Comparison of ENCODE assay signal across 26 cellular contexts in the genomic region with DNA sequence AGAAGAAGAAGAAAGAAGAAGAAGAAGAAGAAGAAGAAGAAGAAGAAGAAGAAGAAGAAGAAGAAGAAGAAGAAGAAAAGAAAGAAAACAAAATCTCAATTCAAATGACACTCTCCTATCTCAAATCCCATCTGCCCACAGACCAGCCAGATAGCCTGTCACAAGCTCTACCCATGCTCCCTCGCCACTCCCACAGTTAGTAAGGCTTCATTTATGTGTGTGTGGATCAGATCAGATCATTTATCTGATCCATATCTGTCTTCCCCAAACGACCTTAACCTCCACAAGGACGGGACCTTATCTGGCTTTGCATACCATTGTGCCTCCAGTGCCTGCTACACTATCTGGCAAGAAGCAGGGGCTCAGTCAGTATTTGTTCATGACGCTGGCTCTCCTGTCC.
"Had no signal": no experiment of that assay in that cellular context is flagged by ENCODE, and none has a peak within 500 bp of the region (broad histone marks: within the 10 kb centered on the region; RNA-seq: fewer than 3 reads in every experiment).

No MANE protein-coding gene starts in this region.

- H3K4me3 Mint-ChIP-seq: activated B cell treated with CpG ODN at 0.5 μM for 24 hours; activated CD8-positive, alpha-beta memory T cell treated with anti-CD3 and anti-CD28 coated beads, Interleukin-2, amount 10 ng/mL, durations not matched to agents 7 days and 5 days; activated CD8-positive, alpha-beta T cell treated with anti-CD3 and anti-CD28 coated beads, Interleukin-2, amount 10 ng/mL, durations not matched to agents 7 days and 5 days; activated T-cell treated with anti-CD3 and anti-CD28 coated beads, Interleukin-2, amount 50 U/mL, for 72 hours; brain; effector memory CD8-positive, alpha-beta T cell; naive thymus-derived CD8-positive, alpha-beta T cell; neural progenitor cell; stimulated activated memory B cell treated with anti-CD40 and anti-IgM and Interleukin-4, amounts not matched to agents 10 μg/mL and 1 μg/mL and 100 μg/mL, for 72 hours; T-helper 17 cell had no signal

- H3K9me3 Mint-ChIP-seq: activated naive CD4-positive, alpha-beta T cell treated with anti-CD3 and anti-CD28 coated beads, Interleukin-2, amount 50 U/mL, for 72 hours; activated T-cell treated with anti-CD3 and anti-CD28 coated beads, Interleukin-2, amount 50 U/mL, for 72 hours; effector memory CD8-positive, alpha-beta T cell; naive thymus-derived CD8-positive, alpha-beta T cell; stimulated activated memory B cell treated with anti-CD40 and anti-IgM and Interleukin-4, amounts not matched to agents 10 μg/mL and 1 μg/mL and 100 μg/mL, for 72 hours had no signal

- ATAC-seq: activated CD8-positive, alpha-beta memory T cell treated with anti-CD3 and anti-CD28 coated beads, Interleukin-2, amount 10 ng/mL, durations not matched to agents 7 days and 5 days; activated CD8-positive, alpha-beta T cell treated with anti-CD3 and anti-CD28 coated beads, Interleukin-2, amount 10 ng/mL, durations not matched to agents 7 days and 5 days; activated naive CD4-positive, alpha-beta T cell treated with anti-CD3 and anti-CD28 coated beads, Interleukin-2, amount 50 U/mL, for 72 hours; activated T-cell treated with anti-CD3 and anti-CD28 coated beads, Interleukin-2, amount 50 U/mL, for 72 hours; effector memory CD8-positive, alpha-beta T cell; foreskin keratinocyte; heart right ventricle; naive thymus-derived CD8-positive, alpha-beta T cell; stimulated activated memory B cell treated with anti-CD40 and anti-IgM and Interleukin-4, amounts not matched to agents 10 μg/mL and 1 μg/mL and 100 μg/mL, for 72 hours; T-helper 17 cell had no signal

- H3K36me3 Mint-ChIP-seq: activated CD8-positive, alpha-beta memory T cell treated with anti-CD3 and anti-CD28 coated beads, Interleukin-2, amount 10 ng/mL, durations not matched to agents 7 days and 5 days; activated naive CD4-positive, alpha-beta T cell treated with anti-CD3 and anti-CD28 coated beads, Interleukin-2, amount 50 U/mL, for 72 hours; brain; naive thymus-derived CD8-positive, alpha-beta T cell; stimulated activated memory B cell treated with anti-CD40 and anti-IgM and Interleukin-4, amounts not matched to agents 10 μg/mL and 1 μg/mL and 100 μg/mL, for 72 hours had no signal

- H3K4me3 ChIP-seq: ascending aorta, cardiac muscle cell, coronary artery, esophagus muscularis mucosa, heart right ventricle, neural progenitor cell, right atrium auricular region, smooth muscle cell, suprapubic skin, tibial nerve had no signal

- H3K27me3 ChIP-seq: ascending aorta, cardiac muscle cell, esophagus muscularis mucosa, foreskin keratinocyte, heart right ventricle, neural progenitor cell, right atrium auricular region, suprapubic skin, tibial nerve had no signal

- H3K9me3 ChIP-seq: ascending aorta, esophagus muscularis mucosa, right atrium auricular region, suprapubic skin had no signal

- H3K27me3 Mint-ChIP-seq: stimulated activated memory B cell treated with anti-CD40 and anti-IgM and Interleukin-4, amounts not matched to agents 10 μg/mL and 1 μg/mL and 100 μg/mL, for 72 hours had no signal

- H3K27ac Mint-ChIP-seq: activated B cell treated with CpG ODN at 0.5 μM for 24 hours; activated CD8-positive, alpha-beta memory T cell treated with anti-CD3 and anti-CD28 coated beads, Interleukin-2, amount 10 ng/mL, durations not matched to agents 7 days and 5 days; activated CD8-positive, alpha-beta T cell treated with anti-CD3 and anti-CD28 coated beads, Interleukin-2, amount 10 ng/mL, durations not matched to agents 7 days and 5 days; activated naive CD4-positive, alpha-beta T cell treated with anti-CD3 and anti-CD28 coated beads, Interleukin-2, amount 50 U/mL, for 72 hours; activated T-cell treated with anti-CD3 and anti-CD28 coated beads, Interleukin-2, amount 50 U/mL, for 72 hours; brain; neural progenitor cell; stimulated activated memory B cell treated with anti-CD40 and anti-IgM and Interleukin-4, amounts not matched to agents 10 μg/mL and 1 μg/mL and 100 μg/mL, for 72 hours; T-helper 17 cell had no signal

- H3K4me2 ChIP-seq: neural progenitor cell, smooth muscle cell had no signal

- H3K4me1 Mint-ChIP-seq: activated B cell treated with CpG ODN at 0.5 μM for 24 hours; activated CD8-positive, alpha-beta memory T cell treated with anti-CD3 and anti-CD28 coated beads, Interleukin-2, amount 10 ng/mL, durations not matched to agents 7 days and 5 days; brain; naive thymus-derived CD8-positive, alpha-beta T cell; neural progenitor cell; stimulated activated memory B cell treated with anti-CD40 and anti-IgM and Interleukin-4, amounts not matched to agents 10 μg/mL and 1 μg/mL and 100 μg/mL, for 72 hours; T-helper 17 cell had no signal

- DNase-seq: activated B cell treated with CpG ODN at 0.5 μM for 24 hours; activated CD8-positive, alpha-beta memory T cell treated with anti-CD3 and anti-CD28 coated beads, Interleukin-2, amount 10 ng/mL, durations not matched to agents 7 days and 5 days; activated CD8-positive, alpha-beta T cell treated with anti-CD3 and anti-CD28 coated beads, Interleukin-2, amount 10 ng/mL, durations not matched to agents 7 days and 5 days; activated naive CD4-positive, alpha-beta T cell; activated T-cell treated with anti-CD3 and anti-CD28 coated beads, Interleukin-2, amount 50 U/mL, for 72 hours; effector memory CD8-positive, alpha-beta T cell; foreskin keratinocyte; heart right ventricle; naive thymus-derived CD8-positive, alpha-beta T cell; stimulated activated CD4-positive, alpha-beta T cell treated with anti-CD3 and anti-CD28 coated beads, Interleukin-1b, Interleukin-23, amount 100 ng/mL, for 48 hours; stimulated activated CD4-positive, alpha-beta T cell treated with anti-CD3 and anti-CD28 coated beads, Interleukin-4, amount 100 ng/mL, for 4 hours; stimulated activated CD8-positive, alpha-beta memory T cell treated with anti-CD3 and anti-CD28 coated beads, Interleukin-4, amount 100 ng/mL, for 48 hours; T-helper 17 cell; T1000 had no signal

- H3K27ac ChIP-seq: ascending aorta, cardiac muscle cell, coronary artery, esophagus muscularis mucosa, foreskin keratinocyte, heart right ventricle, neural progenitor cell, right atrium auricular region, suprapubic skin, tibial nerve had no signal

- H3K4me1 ChIP-seq: ascending aorta, esophagus muscularis mucosa, foreskin keratinocyte, neural progenitor cell, right atrium auricular region, suprapubic skin, tibial nerve had no signal

- H2AFZ ChIP-seq: neural progenitor cell had no signal

- H3K9ac ChIP-seq: neural progenitor cell had no signal

- H3K36me3 ChIP-seq: ascending aorta, cardiac muscle cell, esophagus muscularis mucosa, heart right ventricle, neural progenitor cell, right atrium auricular region, suprapubic skin, tibial nerve had no signal
